In the genomic region with DNA sequence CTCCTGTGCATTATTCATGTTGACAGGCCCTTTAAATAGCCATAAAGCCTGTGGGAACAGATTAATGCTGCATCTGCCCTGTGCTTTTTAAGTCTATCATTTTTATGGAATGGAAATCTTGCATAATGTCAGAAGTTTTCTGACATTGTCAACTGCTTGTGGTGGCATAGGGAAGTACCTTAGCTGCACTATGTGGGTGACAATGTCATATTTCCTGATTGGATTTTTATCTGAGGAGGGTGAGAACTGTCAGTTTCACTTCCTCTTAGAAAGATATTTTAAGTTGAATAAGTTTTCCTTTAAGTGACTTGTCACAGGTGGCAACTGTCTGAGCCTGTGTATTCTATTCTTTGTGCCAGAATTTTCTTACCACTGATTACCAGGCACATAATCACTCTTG, we compare ENCODE assay signal across 9 cellular contexts.
DNase-seq lines count a peak whose midpoint lies in the region; ATAC-seq and TF ChIP-seq lines count a peak whose summit lies in the region.
"Had no signal": no experiment of that assay in that cellular context is flagged by ENCODE, and none has a peak within 500 bp of the region (broad histone marks: within the 10 kb centered on the region; RNA-seq: fewer than 3 reads in every experiment).

No MANE protein-coding gene starts in this region.

- TF ChIP-seq POLR2A in GM18505 (IDR thresholded peaks at IDR 0.05; ENCODE audit: borderline replicate concordance, extremely low read depth, insufficient read depth, insufficient read length) = no peak

- DNase-seq in NCI-H524 treated with DMSO at 0.1 percent for 48 hours (lab: John Stamatoyannopoulos, UW) (no peak), progenitor cell of endocrine pancreas (ENCODE audit: low spot score, unreplicated experiment) (no peak)
- DNase-seq in effector CD4-positive, alpha-beta T cell = no peak
- DNase-seq in activated CD4-positive, alpha-beta T cell treated with anti-CD3 and anti-CD28 coated beads for 1 hour = no peak

- no peaks in the 10 kb centered on the region for H3K36me3 Mint-ChIP-seq in progenitor cell of endocrine pancreas (ENCODE audit: insufficient read depth)
- H3K36me3 Mint-ChIP-seq: T-cell had no signal

- H3K27me3 Mint-ChIP-seq in progenitor cell of endocrine pancreas = no peaks in the 10 kb centered on the region

- ATAC-seq in GM18505 (IDR thresholded peaks at IDR 0.05; ENCODE audit: unreplicated experiment) (peak; percentile 99), GM21529 (IDR thresholded peaks at IDR 0.05; ENCODE audit: unreplicated experiment) (peak; percentile 99), HG03558 (IDR thresholded peaks at IDR 0.05; ENCODE audit: extremely low read depth, unreplicated experiment) (peak; percentile 97), esophagus mucosa (peak; percentile 22)

- no peak for TF ChIP-seq CTCF in progenitor cell of endocrine pancreas (IDR thresholded peaks at IDR 0.05; ENCODE audit: unreplicated experiment)

- no peaks in the 10 kb centered on the region for H3K9me3 Mint-ChIP-seq in progenitor cell of endocrine pancreas (ENCODE audit: low read depth)
- H3K9me3 Mint-ChIP-seq: T-cell had no signal

- H3K4me1 Mint-ChIP-seq in progenitor cell of endocrine pancreas (ENCODE audit: low read depth) = no peaks in the 10 kb centered on the region

- H3K27ac Mint-ChIP-seq in progenitor cell of endocrine pancreas = no peak overlapping the region
- H3K27ac Mint-ChIP-seq: T-cell had no signal

- H3K4me3 Mint-ChIP-seq in progenitor cell of endocrine pancreas (ENCODE audit: low read depth) = no peak overlapping the region
- H3K4me3 Mint-ChIP-seq: T-cell had no signal

Comparison
In these comparisons a context has a peak if more than half of its experiments do, and no peak if none do; other contexts are left out.
1. ATAC-seq: peak in every context shown above with its lines; median percentile 99 in GM18505; 99 in GM21529; 97 in HG03558; 22 in esophagus mucosa.